11 cellular contexts compared by ENCODE assay signal in the genomic region with DNA sequence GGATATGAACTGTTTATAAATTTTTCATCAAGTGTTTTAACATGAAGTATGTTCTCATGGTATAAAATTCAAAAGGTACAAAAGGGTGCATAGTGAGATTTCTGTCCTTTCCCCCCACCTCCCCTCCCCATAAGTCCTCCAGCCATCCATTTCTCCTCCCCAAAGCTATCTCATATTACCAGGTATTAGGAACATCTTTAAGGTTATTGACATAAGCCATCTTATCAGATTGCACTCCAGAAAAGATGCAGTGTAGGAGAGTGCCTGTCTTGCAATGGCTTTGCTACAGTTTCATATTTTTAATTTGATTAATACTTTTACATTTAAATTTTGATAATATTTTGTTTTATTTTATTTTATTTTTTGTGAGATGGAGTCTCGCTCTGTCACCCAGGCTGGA. TPM values are rescaled to one million over a fixed set of nuclear protein-coding genes. Genes with fewer than 3 reads are reported as not detected.
"Had no signal": no experiment of that assay in that cellular context is flagged by ENCODE, and none has a peak within 500 bp of the region (broad histone marks: within the 10 kb centered on the region; RNA-seq: fewer than 3 reads in every experiment).

No MANE protein-coding gene starts in this region.

- H2AFZ ChIP-seq: GM23248, GM23338 had no signal

- DNase-seq: GM23248, GOT3, H7, H9, HCEC 1CT, HFFc6 had no signal

- FAIRE-seq: H1, H54 had no signal

- H3K9me3 ChIP-seq: HAP-1 had no signal

- H3K4me2 ChIP-seq: GM23338 had no signal

- H3K27ac ChIP-seq: GM23248 had no signal

- ATAC-seq: GM23338, HCT116 had no signal

- H3K4me3 ChIP-seq: GM23248, GM23338, HAP-1 had no signal

- H3K36me3 ChIP-seq: HAP-1 had no signal

- H3K9ac ChIP-seq: GM23248 had no signal

RNA-seq across cellular contexts. Expression of a gene that starts 13.5 kb away (rescaled TPM):
- total RNA-seq: GM23248, H7, HFFc6 had no signal
- polyA plus RNA-seq: GM23248 had no signal

RNA-seq across cellular contexts. Expression of a gene that starts 32.9 kb away (rescaled TPM):
- total RNA-seq: GM23248, GM23338, H1, H7, H9, HFFc6 had no signal
- polyA plus RNA-seq: GM23248, GM23338, H1 had no signal
